Comparison of ENCODE assay signal across 19 cellular contexts in the genomic region with DNA sequence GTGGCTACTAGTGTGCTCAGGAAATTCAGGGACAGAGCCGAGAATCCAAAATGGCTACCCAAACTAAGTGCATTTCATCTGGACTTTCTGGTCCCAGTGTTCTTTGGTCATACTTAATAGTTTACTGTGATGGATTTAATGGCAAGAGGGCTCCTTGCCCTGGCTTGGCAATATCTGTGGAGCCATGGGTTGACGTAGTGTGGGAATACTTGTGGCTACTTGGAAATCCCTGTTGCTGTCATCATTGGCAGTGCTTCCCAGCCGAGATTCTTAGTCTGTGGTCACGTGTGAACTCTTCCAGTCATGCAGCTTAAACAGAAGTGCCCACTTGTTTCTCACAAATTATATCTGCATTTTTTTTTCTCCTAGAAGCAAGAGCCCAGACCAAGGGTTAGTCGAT.
DNase-seq lines count a peak whose midpoint lies in the region; ATAC-seq and TF ChIP-seq lines count a peak whose summit lies in the region.
"Had no signal": no experiment of that assay in that cellular context is flagged by ENCODE, and none has a peak within 500 bp of the region (broad histone marks: within the 10 kb centered on the region; RNA-seq: fewer than 3 reads in every experiment).

No MANE protein-coding gene starts in this region.

- H3K4me3 Mint-ChIP-seq in activated T-helper 1 cell treated with anti-CD3 and anti-CD28 coated beads, Interleukin-12 subunit alpha, Interleukin-12 subunit beta, Interleukin-2, Interleukin-4 antibody, amounts not matched to agents 30 ng/mL and 10 ng/mL and 1 ng/mL, durations not matched to agents 14 hours and 24 hours and 36 hours = no peak overlapping the region
- H3K4me3 Mint-ChIP-seq: CD4-positive, CD25-positive, alpha-beta regulatory T cell; dendritic cell treated with granulocyte-macrophage colony-stimulating factor and Interleukin-4, amounts not matched to agents 40 ng/mL and 50 ng/mL, for 4 days; memory B cell; T-cell had no signal

- H3K27me3 ChIP-seq in left ventricle myocardium inferior (ENCODE audit: low read depth) (no peaks in the 10 kb centered on the region), thoracic aorta (replicated peaks; ENCODE audit: insufficient read depth) (no peaks in the 10 kb centered on the region), H7 (ENCODE audit: control insufficient read depth, insufficient read depth, low read length) (peaks cover 3% of the 10 kb centered on the region; the same call in 1 of the 2 replicates)
- H3K27me3 ChIP-seq: neutrophil, testis had no signal

- H3K4me1 ChIP-seq in left ventricle myocardium inferior = peaks cover 14% of the 10 kb centered on the region
- no peaks in the 10 kb centered on the region for H3K4me1 ChIP-seq in thoracic aorta (ENCODE audit: control insufficient read depth in 1 of 2, low read depth in 2 of 2)
- H3K4me1 ChIP-seq: testis had no signal

- TF ChIP-seq CTCF in astrocyte of the cerebellum (IDR thresholded peaks at IDR 0.05; ENCODE audit: low read depth, low read length, missing control alignments) (no peak), left ventricle myocardium inferior (IDR thresholded peaks at IDR 0.05; ENCODE audit: borderline replicate concordance) (no peak), thoracic aorta (IDR thresholded peaks at IDR 0.05) (no peak)

- H3K36me3 Mint-ChIP-seq in activated T-helper 1 cell treated with anti-CD3 and anti-CD28 coated beads, Interleukin-12 subunit alpha, Interleukin-12 subunit beta, Interleukin-2, Interleukin-4 antibody, amounts not matched to agents 30 ng/mL and 10 ng/mL and 1 ng/mL, durations not matched to agents 14 hours and 24 hours and 36 hours (ENCODE audit: low read depth) = no peaks in the 10 kb centered on the region
- H3K36me3 Mint-ChIP-seq: CD4-positive, CD25-positive, alpha-beta regulatory T cell; memory B cell; T-cell had no signal

- no peak overlapping the region for H3K27ac Mint-ChIP-seq in activated T-helper 1 cell treated with anti-CD3 and anti-CD28 coated beads, Interleukin-12 subunit alpha, Interleukin-12 subunit beta, Interleukin-2, Interleukin-4 antibody, amounts not matched to agents 30 ng/mL and 10 ng/mL and 1 ng/mL, durations not matched to agents 14 hours and 24 hours and 36 hours
- H3K27ac Mint-ChIP-seq: CD4-positive, CD25-positive, alpha-beta regulatory T cell; dendritic cell treated with granulocyte-macrophage colony-stimulating factor and Interleukin-4, amounts not matched to agents 40 ng/mL and 50 ng/mL, for 4 days; memory B cell; T-cell had no signal

- DNase-seq in EH (ENCODE audit: low read depth) (peak; percentile 53), astrocyte of the cerebellum (ENCODE audit: low read depth) (peak; percentile 93), left ventricle myocardium inferior (peak; percentile 30), thoracic aorta (ENCODE audit: low spot score) (no peak), hippocampal formation (lab: John Stamatoyannopoulos, UW) (no peak), putamen (ENCODE audit: low spot score) (no peak), H7 (no peak)
- DNase-seq in activated T-helper 1 cell treated with anti-CD3 and anti-CD28 coated beads, Interleukin-12 subunit alpha, Interleukin-12 subunit beta, Interleukin-2, Interleukin-4 antibody, amounts not matched to agents 30 ng/mL and 10 ng/mL and 1 ng/mL, durations not matched to agents 14 hours and 24 hours and 36 hours (ENCODE audit: low spot score) = no peak
- DNase-seq: CD4-positive, CD25-positive, alpha-beta regulatory T cell; NCI-H1436 treated with DMSO at 0.1 percent for 48 hours; NCI-H510A; T-cell; testis had no signal

- H3K27me3 Mint-ChIP-seq in activated T-helper 1 cell treated with anti-CD3 and anti-CD28 coated beads, Interleukin-12 subunit alpha, Interleukin-12 subunit beta, Interleukin-2, Interleukin-4 antibody, amounts not matched to agents 30 ng/mL and 10 ng/mL and 1 ng/mL, durations not matched to agents 14 hours and 24 hours and 36 hours (ENCODE audit: insufficient read depth) = no peaks in the 10 kb centered on the region
- H3K27me3 Mint-ChIP-seq: CD4-positive, CD25-positive, alpha-beta regulatory T cell; dendritic cell treated with granulocyte-macrophage colony-stimulating factor and Interleukin-4, amounts not matched to agents 40 ng/mL and 50 ng/mL, for 4 days; memory B cell; T-cell had no signal

- H3K27ac ChIP-seq in left ventricle myocardium inferior (replicated peaks) = no peak overlapping the region
- no peak overlapping the region for H3K27ac ChIP-seq in thoracic aorta
- H3K27ac ChIP-seq: KMS-11, neutrophil, testis had no signal

- intact Hi-C loops in left ventricle myocardium inferior (cut with micrococcal nuclease) = no loop called here
- intact Hi-C loops in activated T-helper 1 cell treated with anti-CD3 and anti-CD28 coated beads, Interleukin-12 subunit alpha, Interleukin-12 subunit beta, Interleukin-2, Interleukin-4 antibody, amounts not matched to agents 30 ng/mL and 10 ng/mL and 1 ng/mL, durations not matched to agents 14 hours and 24 hours and 36 hours (cut with micrococcal nuclease) = no loop called here

- in situ Hi-C loops in astrocyte of the cerebellum (cut with HindIII; ENCODE audit: low sequenced_read_pairs) = no loop called here

- H3K4me1 Mint-ChIP-seq in activated T-helper 1 cell treated with anti-CD3 and anti-CD28 coated beads, Interleukin-12 subunit alpha, Interleukin-12 subunit beta, Interleukin-2, Interleukin-4 antibody, amounts not matched to agents 30 ng/mL and 10 ng/mL and 1 ng/mL, durations not matched to agents 14 hours and 24 hours and 36 hours (ENCODE audit: low read depth) = no peaks in the 10 kb centered on the region
- H3K4me1 Mint-ChIP-seq: CD4-positive, CD25-positive, alpha-beta regulatory T cell; T-cell had no signal

- no peaks in the 10 kb centered on the region for H3K9me3 ChIP-seq in left ventricle myocardium inferior (replicated peaks)
- H3K9me3 ChIP-seq in thoracic aorta = no peaks in the 10 kb centered on the region
- H3K9me3 ChIP-seq: neutrophil, testis had no signal

- ATAC-seq in thoracic aorta (ENCODE audit: insufficient number of reproducible peaks, low FRiP score, low read depth) = peak; percentile 69
- ATAC-seq: activated CD4-positive, CD25-positive, alpha-beta regulatory T cell treated with anti-CD3 and anti-CD28 coated beads, Interleukin-2, amount 50 U/mL, for 24 hours; esophagus mucosa; T-cell had no signal

- no peak overlapping the region for H3K4me3 ChIP-seq in astrocyte of the cerebellum (ENCODE audit: low read depth, low read length)
- no peak overlapping the region for H3K4me3 ChIP-seq in left ventricle myocardium inferior
- no peak overlapping the region for H3K4me3 ChIP-seq in thoracic aorta
- no peak overlapping the region for H3K4me3 ChIP-seq in H7 (ENCODE audit: insufficient read depth, low read depth, low read length)
- H3K4me3 ChIP-seq: testis had no signal

- H3K36me3 ChIP-seq in left ventricle myocardium inferior = no peaks in the 10 kb centered on the region
- H3K36me3 ChIP-seq in thoracic aorta = no peaks in the 10 kb centered on the region
- no peaks in the 10 kb centered on the region for H3K36me3 ChIP-seq in H7 (replicated peaks; ENCODE audit: control insufficient read depth, insufficient read depth, low read length)
- H3K36me3 ChIP-seq: neutrophil had no signal

- H3K9me3 Mint-ChIP-seq in activated T-helper 1 cell treated with anti-CD3 and anti-CD28 coated beads, Interleukin-12 subunit alpha, Interleukin-12 subunit beta, Interleukin-2, Interleukin-4 antibody, amounts not matched to agents 30 ng/mL and 10 ng/mL and 1 ng/mL, durations not matched to agents 14 hours and 24 hours and 36 hours = no peaks in the 10 kb centered on the region
- H3K9me3 Mint-ChIP-seq: CD4-positive, CD25-positive, alpha-beta regulatory T cell; dendritic cell treated with granulocyte-macrophage colony-stimulating factor and Interleukin-4, amounts not matched to agents 40 ng/mL and 50 ng/mL, for 4 days; memory B cell; T-cell had no signal

Comparison
In these comparisons a context has a peak if more than half of its experiments do, and no peak if none do; other contexts are left out.
1. DNase-seq: peak in EH (single experiment), astrocyte of the cerebellum (single experiment) and left ventricle myocardium inferior (single experiment); none in thoracic aorta (single experiment), activated T-helper 1 cell treated with anti-CD3 and anti-CD28 coated beads, Interleukin-12 subunit alpha, Interleukin-12 subunit beta, Interleukin-2, Interleukin-4 antibody, amounts not matched to agents 30 ng/mL and 10 ng/mL and 1 ng/mL, durations not matched to agents 14 hours and 24 hours and 36 hours (single experiment), hippocampal formation (0 of 2), putamen (single experiment) and H7 (single experiment).